ENCODE assay signal across 1 cellular context in genomic region chr1:230772457-230773395, GRCh38.
TF ChIP-seq lines count a peak whose summit lies in the region.

No MANE protein-coding gene starts in this region.

TF ChIP-seq in HepG2, 621 proteins besides CTCF, POLR2A, EP300 and RAD21 (continued from another document):
- TF ChIP-seq NRL (CRISPR knock-in tag; IDR thresholded peaks at IDR 0.05; ENCODE audit: borderline replicate concordance) (no peak), MAFK (conservative IDR thresholded peaks at IDR 0.05 in 1 of 2, IDR thresholded peaks at IDR 0.05 in 1 of 2; ENCODE audit: low read length in 2 of 2) (no peak), NFKB2 (CRISPR knock-in tag; IDR thresholded peaks at IDR 0.05; ENCODE audit: borderline replicate concordance) (no peak; the same call in 1 of the 2 replicates), REL (CRISPR knock-in tag; conservative IDR thresholded peaks at IDR 0.05) (no peak), ZBTB3 (CRISPR knock-in tag; IDR thresholded peaks at IDR 0.05; ENCODE audit: borderline replicate concordance, low read depth) (no peak), POLR2AphosphoS2 (IDR thresholded peaks at IDR 0.05; ENCODE audit: low read depth, low read length) (no peak), TBX2 (CRISPR knock-in tag; IDR thresholded peaks at IDR 0.05; ENCODE audit: borderline replicate concordance) (no peak), IKZF4 (CRISPR knock-in tag; IDR thresholded peaks at IDR 0.05; ENCODE audit: borderline replicate concordance, low read depth, not compliant biosample characterization) (no peak), FOXA1 (IDR thresholded peaks at IDR 0.05) (no peak), FOXA1 (CRISPR knock-in tag; IDR thresholded peaks at IDR 0.05) (no peak), ZNF879 (CRISPR knock-in tag; IDR thresholded peaks at IDR 0.05) (no peak), ZNF180 (CRISPR knock-in tag; IDR thresholded peaks at IDR 0.05; ENCODE audit: borderline replicate concordance, low read depth) (no peak), ZNF556 (CRISPR knock-in tag; IDR thresholded peaks at IDR 0.05; ENCODE audit: borderline replicate concordance) (no peak), FOXO4 (CRISPR knock-in tag; conservative IDR thresholded peaks at IDR 0.05) (no peak), SMC3 (IDR thresholded peaks at IDR 0.05; ENCODE audit: low read length) (peak; percentile 95), SALL2 (CRISPR knock-in tag; IDR thresholded peaks at IDR 0.05) (0 out of 2 replicates have a peak, but pooled peaks have one; percentile 52), AHDC1 (CRISPR knock-in tag; IDR thresholded peaks at IDR 0.05; ENCODE audit: borderline replicate concordance) (no peak), ZNF263 (CRISPR knock-in tag; IDR thresholded peaks at IDR 0.05) (0 out of 2 replicates have a peak, but pooled peaks have one; percentile 9), SMAD1 (CRISPR knock-in tag; IDR thresholded peaks at IDR 0.05; ENCODE audit: borderline replicate concordance, low read depth) (no peak), SIX1 (CRISPR knock-in tag; IDR thresholded peaks at IDR 0.05; ENCODE audit: borderline replicate concordance) (no peak), HDAC1 (CRISPR knock-in tag; IDR thresholded peaks at IDR 0.05) (peak; percentile 28; the same call in 1 of the 2 replicates), ZNF567 (CRISPR knock-in tag; IDR thresholded peaks at IDR 0.05; ENCODE audit: borderline replicate concordance) (no peak), ZNF143 (CRISPR knock-in tag; IDR thresholded peaks at IDR 0.05) (peak; percentile 36; the same call in 1 of the 2 replicates), HDAC2 (CRISPR knock-in tag; IDR thresholded peaks at IDR 0.05) (0 out of 2 replicates have a peak, but pooled peaks have one; percentile 31), CREB1 (IDR thresholded peaks at IDR 0.05) (no peak), CREB1 (CRISPR knock-in tag; IDR thresholded peaks at IDR 0.05) (no peak), SRF (IDR thresholded peaks at IDR 0.05; ENCODE audit: low read depth, low read length) (no peak), PITX1 (CRISPR knock-in tag; IDR thresholded peaks at IDR 0.05) (peak; percentile 15; the same call in 1 of the 2 replicates), SALL1 (CRISPR knock-in tag; IDR thresholded peaks at IDR 0.05) (peak; percentile 65), CEBPB (IDR thresholded peaks at IDR 0.05; ENCODE audit: borderline replicate concordance, low read depth, low read length) (peak; percentile 43; the same call in 1 of the 2 replicates), RBM39 (IDR thresholded peaks at IDR 0.05; ENCODE audit: low read depth, low read length, poor library complexity, severe bottlenecking) (no peak), PHF20 (CRISPR knock-in tag; IDR thresholded peaks at IDR 0.05) (peak; percentile 16; the same call in 1 of the 2 replicates), NR2C2 (CRISPR knock-in tag; IDR thresholded peaks at IDR 0.05; ENCODE audit: borderline replicate concordance) (no peak), GATAD1 (CRISPR knock-in tag; IDR thresholded peaks at IDR 0.05) (0 out of 2 replicates have a peak, but pooled peaks have one; percentile 18), JARID2 (CRISPR knock-in tag; IDR thresholded peaks at IDR 0.05; ENCODE audit: insufficient replicate concordance) (no peak), PHF21A (CRISPR knock-in tag; IDR thresholded peaks at IDR 0.05) (peak; percentile 46; the same call in 1 of the 2 replicates), REPIN1 (CRISPR knock-in tag; IDR thresholded peaks at IDR 0.05; ENCODE audit: borderline replicate concordance, low read depth) (peak; percentile 77; the same call in 1 of the 2 replicates)
- TF ChIP-seq, protein P1, sequence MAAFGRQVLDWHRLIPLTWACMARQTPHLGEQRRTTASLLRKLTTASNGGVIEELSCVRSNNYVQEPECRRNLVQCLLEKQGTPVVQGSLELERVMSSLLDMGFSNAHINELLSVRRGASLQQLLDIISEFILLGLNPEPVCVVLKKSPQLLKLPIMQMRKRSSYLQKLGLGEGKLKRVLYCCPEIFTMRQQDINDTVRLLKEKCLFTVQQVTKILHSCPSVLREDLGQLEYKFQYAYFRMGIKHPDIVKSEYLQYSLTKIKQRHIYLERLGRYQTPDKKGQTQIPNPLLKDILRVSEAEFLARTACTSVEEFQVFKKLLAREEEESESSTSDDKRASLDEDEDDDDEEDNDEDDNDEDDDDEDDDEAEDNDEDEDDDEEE (CRISPR knock-in tag; IDR thresholded peaks at IDR 0.05) = peak; percentile 49; the same call in 1 of the 2 replicates
- TF ChIP-seq, protein P2, sequence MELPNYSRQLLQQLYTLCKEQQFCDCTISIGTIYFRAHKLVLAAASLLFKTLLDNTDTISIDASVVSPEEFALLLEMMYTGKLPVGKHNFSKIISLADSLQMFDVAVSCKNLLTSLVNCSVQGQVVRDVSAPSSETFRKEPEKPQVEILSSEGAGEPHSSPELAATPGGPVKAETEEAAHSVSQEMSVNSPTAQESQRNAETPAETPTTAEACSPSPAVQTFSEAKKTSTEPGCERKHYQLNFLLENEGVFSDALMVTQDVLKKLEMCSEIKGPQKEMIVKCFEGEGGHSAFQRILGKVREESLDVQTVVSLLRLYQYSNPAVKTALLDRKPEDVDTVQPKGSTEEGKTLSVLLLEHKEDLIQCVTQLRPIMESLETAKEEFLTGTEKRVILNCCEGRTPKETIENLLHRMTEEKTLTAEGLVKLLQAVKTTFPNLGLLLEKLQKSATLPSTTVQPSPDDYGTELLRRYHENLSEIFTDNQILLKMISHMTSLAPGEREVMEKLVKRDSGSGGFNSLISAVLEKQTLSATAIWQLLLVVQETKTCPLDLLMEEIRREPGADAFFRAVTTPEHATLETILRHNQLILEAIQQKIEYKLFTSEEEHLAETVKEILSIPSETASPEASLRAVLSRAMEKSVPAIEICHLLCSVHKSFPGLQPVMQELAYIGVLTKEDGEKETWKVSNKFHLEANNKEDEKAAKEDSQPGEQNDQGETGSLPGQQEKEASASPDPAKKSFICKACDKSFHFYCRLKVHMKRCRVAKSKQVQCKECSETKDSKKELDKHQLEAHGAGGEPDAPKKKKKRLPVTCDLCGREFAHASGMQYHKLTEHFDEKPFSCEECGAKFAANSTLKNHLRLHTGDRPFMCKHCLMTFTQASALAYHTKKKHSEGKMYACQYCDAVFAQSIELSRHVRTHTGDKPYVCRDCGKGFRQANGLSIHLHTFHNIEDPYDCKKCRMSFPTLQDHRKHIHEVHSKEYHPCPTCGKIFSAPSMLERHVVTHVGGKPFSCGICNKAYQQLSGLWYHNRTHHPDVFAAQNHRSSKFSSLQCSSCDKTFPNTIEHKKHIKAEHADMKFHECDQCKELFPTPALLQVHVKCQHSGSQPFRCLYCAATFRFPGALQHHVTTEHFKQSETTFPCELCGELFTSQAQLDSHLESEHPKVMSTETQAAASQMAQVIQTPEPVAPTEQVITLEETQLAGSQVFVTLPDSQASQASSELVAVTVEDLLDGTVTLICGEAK (IDR thresholded peaks at IDR 0.05) = no peak
- TF ChIP-seq, protein P2 (CRISPR knock-in tag; IDR thresholded peaks at IDR 0.05) = no peak
- TF ChIP-seq, protein P3, sequence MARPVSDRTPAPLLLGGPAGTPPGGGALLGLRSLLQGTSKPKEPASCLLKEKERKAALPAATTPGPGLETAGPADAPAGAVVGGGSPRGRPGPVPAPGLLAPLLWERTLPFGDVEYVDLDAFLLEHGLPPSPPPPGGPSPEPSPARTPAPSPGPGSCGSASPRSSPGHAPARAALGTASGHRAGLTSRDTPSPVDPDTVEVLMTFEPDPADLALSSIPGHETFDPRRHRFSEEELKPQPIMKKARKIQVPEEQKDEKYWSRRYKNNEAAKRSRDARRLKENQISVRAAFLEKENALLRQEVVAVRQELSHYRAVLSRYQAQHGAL (CRISPR knock-in tag; IDR thresholded peaks at IDR 0.05; ENCODE audit: not compliant biosample characterization) = no peak
- TF ChIP-seq, protein P4, sequence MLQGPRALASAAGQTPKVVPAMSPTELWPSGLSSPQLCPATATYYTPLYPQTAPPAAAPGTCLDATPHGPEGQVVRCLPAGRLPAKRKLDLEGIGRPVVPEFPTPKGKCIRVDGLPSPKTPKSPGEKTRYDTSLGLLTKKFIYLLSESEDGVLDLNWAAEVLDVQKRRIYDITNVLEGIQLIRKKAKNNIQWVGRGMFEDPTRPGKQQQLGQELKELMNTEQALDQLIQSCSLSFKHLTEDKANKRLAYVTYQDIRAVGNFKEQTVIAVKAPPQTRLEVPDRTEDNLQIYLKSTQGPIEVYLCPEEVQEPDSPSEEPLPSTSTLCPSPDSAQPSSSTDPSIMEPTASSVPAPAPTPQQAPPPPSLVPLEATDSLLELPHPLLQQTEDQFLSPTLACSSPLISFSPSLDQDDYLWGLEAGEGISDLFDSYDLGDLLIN (CRISPR knock-in tag; IDR thresholded peaks at IDR 0.05; ENCODE audit: borderline replicate concordance) = no peak
